In genomic region chr5:174338204-174339010, GRCh38 we compare ENCODE assay signal across 15 cellular contexts.
DNase-seq lines count a peak whose midpoint lies in the region; ATAC-seq and TF ChIP-seq lines count a peak whose summit lies in the region.
"Had no signal": no experiment of that assay in that cellular context is flagged by ENCODE, and none has a peak within 500 bp of the region (broad histone marks: within the 10 kb centered on the region; RNA-seq: fewer than 3 reads in every experiment).

No MANE protein-coding gene starts in this region.

- H3K4me3 ChIP-seq in mesodermal cell (ENCODE audit: extremely low read depth, insufficient read depth, low read length, poor library complexity, severe bottlenecking) (no peak overlapping the region), esophagus muscularis mucosa (no peak overlapping the region)
- H3K4me3 ChIP-seq: upper lobe of right lung had no signal

- H3K36me3 Mint-ChIP-seq in stimulated activated naive B cell treated with anti-CD40 and anti-IgM and Interleukin-4, amounts not matched to agents 10 μg/mL and 1 μg/mL and 100 μg/mL, for 72 hours: no peaks in the 10 kb centered on the region
- H3K36me3 Mint-ChIP-seq: activated naive CD8-positive, alpha-beta T cell treated with anti-CD3 and anti-CD28 coated beads for 36 hours had no signal

- H3K4me1 Mint-ChIP-seq in stimulated activated naive B cell treated with anti-CD40 and anti-IgM and Interleukin-4, amounts not matched to agents 10 μg/mL and 1 μg/mL and 100 μg/mL, for 72 hours: no peaks in the 10 kb centered on the region
- H3K4me1 Mint-ChIP-seq: activated naive CD8-positive, alpha-beta T cell treated with anti-CD3 and anti-CD28 coated beads for 36 hours had no signal

- no peak for TF ChIP-seq CTCF in esophagus muscularis mucosa (IDR thresholded peaks at IDR 0.05)

- H3K27ac ChIP-seq in mesodermal cell (ENCODE audit: low read depth, low read length, severe bottlenecking) (peak overlapping the region; percentile 89), esophagus muscularis mucosa (replicated peaks in 1 of 4) (no peak overlapping the region)
- H3K27ac ChIP-seq: epithelial cell of prostate, upper lobe of right lung had no signal

- no peak overlapping the region for H3K27ac Mint-ChIP-seq in stimulated activated naive B cell treated with anti-CD40 and anti-IgM and Interleukin-4, amounts not matched to agents 10 μg/mL and 1 μg/mL and 100 μg/mL, for 72 hours
- H3K27ac Mint-ChIP-seq: activated naive CD8-positive, alpha-beta T cell treated with anti-CD3 and anti-CD28 coated beads for 36 hours had no signal

- DNase-seq in COLO829 (ENCODE audit: low spot score) (peak; percentile 28), LoVo (ENCODE audit: low spot score) (peak; percentile 37), astrocyte of the hippocampus (ENCODE audit: low read depth, low spot score) (peak; percentile 47), esophagus muscularis mucosa (ENCODE audit: extremely low spot score) (no peak), KG1 (lab: John Stamatoyannopoulos, UW) (no peak)
- DNase-seq in stimulated activated naive B cell treated with anti-CD40 and anti-IgM and Interleukin-4, amounts not matched to agents 10 μg/mL and 1 μg/mL and 100 μg/mL, for 72 hours: no peak
- DNase-seq: activated naive CD8-positive, alpha-beta T cell treated with anti-CD3 and anti-CD28 coated beads for 36 hours; glutamatergic neuron; MM.1S; NCI-H187; stimulated activated CD4-positive, alpha-beta T cell treated with anti-CD3 and anti-CD28 coated beads, Interleukin-4, amount 100 ng/mL, for 24 hours; upper lobe of right lung had no signal

- no peak for TF ChIP-seq POLR2A in esophagus muscularis mucosa (IDR thresholded peaks at IDR 0.05; ENCODE audit: low read depth)

- TF ChIP-seq EP300 in esophagus muscularis mucosa (IDR thresholded peaks at IDR 0.05): no peak

- intact Hi-C loops in esophagus muscularis mucosa (cut with DNase I): no loop called here

- H3K27me3 Mint-ChIP-seq in stimulated activated naive B cell treated with anti-CD40 and anti-IgM and Interleukin-4, amounts not matched to agents 10 μg/mL and 1 μg/mL and 100 μg/mL, for 72 hours: peaks cover 21 to 31% of the 10 kb centered on the region in 2 donors

- no peak for ATAC-seq in stimulated activated naive B cell treated with anti-CD40 and anti-IgM and Interleukin-4, amounts not matched to agents 10 μg/mL and 1 μg/mL and 100 μg/mL, for 72 hours (replicated peaks)
- ATAC-seq in GM21528 (IDR thresholded peaks at IDR 0.05; ENCODE audit: low FRiP score, unreplicated experiment): no peak

- H3K4me1 ChIP-seq in mesodermal cell (ENCODE audit: control insufficient read depth, insufficient read depth, low read length, poor library complexity, severe bottlenecking) (peaks cover 49% of the 10 kb centered on the region), esophagus muscularis mucosa (peaks cover 0 to 3% (median 0%) of the 10 kb centered on the region in 4 donors)
- H3K4me1 ChIP-seq: upper lobe of right lung had no signal

- 51 to 60% methylated on average over 8 to 11 of the region's 12 CpGs for WGBS in mesodermal cell (ENCODE audit: insufficient coverage in 2 of 2), 2 experiments
- WGBS in esophagus muscularis mucosa: 45% methylated on average over 12 of the region's 12 CpGs

- no peaks in the 10 kb centered on the region for H3K9me3 Mint-ChIP-seq in stimulated activated naive B cell treated with anti-CD40 and anti-IgM and Interleukin-4, amounts not matched to agents 10 μg/mL and 1 μg/mL and 100 μg/mL, for 72 hours
- H3K9me3 Mint-ChIP-seq: activated naive CD8-positive, alpha-beta T cell treated with anti-CD3 and anti-CD28 coated beads for 36 hours had no signal

- no peak overlapping the region for H3K4me3 Mint-ChIP-seq in stimulated activated naive B cell treated with anti-CD40 and anti-IgM and Interleukin-4, amounts not matched to agents 10 μg/mL and 1 μg/mL and 100 μg/mL, for 72 hours
- H3K4me3 Mint-ChIP-seq: activated naive CD8-positive, alpha-beta T cell treated with anti-CD3 and anti-CD28 coated beads for 36 hours had no signal

- H3K9me3 ChIP-seq in mesodermal cell (ENCODE audit: control insufficient read depth, low read length): no peaks in the 10 kb centered on the region
- no peaks in the 10 kb centered on the region for H3K9me3 ChIP-seq in esophagus muscularis mucosa
- H3K9me3 ChIP-seq: upper lobe of right lung had no signal

- H3K36me3 ChIP-seq in mesodermal cell (ENCODE audit: control insufficient read depth, insufficient read depth, low read length) (no peaks in the 10 kb centered on the region), esophagus muscularis mucosa (no peaks in the 10 kb centered on the region)
- H3K36me3 ChIP-seq: upper lobe of right lung had no signal

- H3K27me3 ChIP-seq in esophagus muscularis mucosa: peaks cover 0 to 46% (median 0%) of the 10 kb centered on the region in 4 donors

Comparison
In these comparisons a context has a peak if more than half of its experiments do, and no peak if none do; other contexts are left out.
1. DNase-seq: peak in COLO829 (single experiment), LoVo (single experiment) and astrocyte of the hippocampus (single experiment); none in esophagus muscularis mucosa (single experiment), stimulated activated naive B cell treated with anti-CD40 and anti-IgM and Interleukin-4, amounts not matched to agents 10 μg/mL and 1 μg/mL and 100 μg/mL, for 72 hours (single experiment) and KG1 (single experiment).